In the genomic region with DNA sequence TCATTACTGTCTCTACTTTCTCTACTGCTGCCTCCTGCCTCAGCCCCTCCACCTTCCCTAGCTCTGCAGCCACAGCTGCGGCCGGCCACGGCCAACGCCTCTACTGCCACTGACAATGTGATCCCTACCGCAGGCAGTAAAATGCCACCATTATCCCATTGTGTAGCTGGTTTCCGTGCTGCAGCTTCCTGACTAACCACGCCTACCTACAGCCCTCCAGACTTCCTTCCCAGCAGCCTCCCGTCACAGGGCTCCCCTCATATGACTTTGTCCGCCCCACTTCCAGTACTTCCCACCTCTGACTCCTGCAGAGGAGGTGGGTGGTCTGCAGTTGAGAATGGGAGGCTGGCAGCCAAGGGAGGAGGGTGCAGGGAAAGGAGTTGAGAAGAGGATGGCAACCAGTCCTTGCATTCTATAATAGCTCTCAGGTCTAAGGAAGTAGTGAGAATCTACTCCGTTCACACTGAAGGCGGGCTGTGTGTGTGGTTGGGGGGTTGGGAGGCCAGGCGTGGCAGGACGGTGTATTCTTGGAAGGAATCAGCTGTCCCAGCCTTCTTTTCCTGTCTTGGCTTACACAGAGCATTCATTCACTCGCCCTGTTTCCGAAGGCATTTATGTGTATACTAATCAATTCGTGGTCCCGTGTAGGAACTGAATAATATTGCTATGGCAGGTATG, we compare ENCODE assay signal across 1 cellular context.
TF ChIP-seq lines count a peak whose summit lies in the region.

No MANE protein-coding gene starts in this region.

TF ChIP-seq in K562, 482 proteins besides CTCF, POLR2A, EP300 and RAD21:
- TF ChIP-seq ZBTB8A (IDR thresholded peaks at IDR 0.05; ENCODE audit: partially characterized antibody), result no peak
